Comparison of ENCODE assay signal across 11 cellular contexts in genomic region chr4:168630445-168631187, GRCh38.
DNase-seq lines count a peak whose midpoint lies in the region; ATAC-seq and TF ChIP-seq lines count a peak whose summit lies in the region.
"Had no signal": no experiment of that assay in that cellular context is flagged by ENCODE, and none has a peak within 500 bp of the region (broad histone marks: within the 10 kb centered on the region; RNA-seq: fewer than 3 reads in every experiment).

No MANE protein-coding gene starts in this region.

- no peaks in the 10 kb centered on the region; the same call in 1 of the 2 replicates for H3K27me3 ChIP-seq in H9 (ENCODE audit: insufficient read depth, low read length)
- H3K27me3 ChIP-seq in right cardiac atrium (ENCODE audit: control insufficient read depth, insufficient read depth) = no peaks in the 10 kb centered on the region
- no peaks in the 10 kb centered on the region for H3K27me3 ChIP-seq in skeletal muscle satellite cell (ENCODE audit: control insufficient read depth, insufficient read depth, low read length)
- H3K27me3 ChIP-seq in CD4-positive, alpha-beta memory T cell (ENCODE audit: insufficient read depth, low read length) = no peaks in the 10 kb centered on the region

- no peaks in the 10 kb centered on the region for H3K36me3 Mint-ChIP-seq in H9 (ENCODE audit: insufficient read depth in 1 of 3, low read depth in 3 of 3)
- H3K36me3 Mint-ChIP-seq in CD4-positive, alpha-beta memory T cell = no peaks in the 10 kb centered on the region

- no peak overlapping the region for H4K8ac ChIP-seq in H9 (replicated peaks; ENCODE audit: insufficient read length, low read depth, low read length)

- no peaks in the 10 kb centered on the region for H3K79me1 ChIP-seq in H9 (ENCODE audit: insufficient read depth, low read depth, low read length, poor library complexity, severe bottlenecking)

- no peak overlapping the region for H2AFZ ChIP-seq in H9 (ENCODE audit: low read length)

- H2BK20ac ChIP-seq in H9 (ENCODE audit: low read depth, low read length, poor library complexity, severe bottlenecking) = no peak overlapping the region

- H3K56ac ChIP-seq in H9 (ENCODE audit: insufficient read length, low read depth, low read length) = no peak overlapping the region

- H2BK120ac ChIP-seq in H9 (ENCODE audit: low read depth, low read length, poor library complexity, severe bottlenecking) = no peak overlapping the region

- H3K36me3 ChIP-seq in skeletal muscle satellite cell (ENCODE audit: insufficient read depth, low read length) = no peaks in the 10 kb centered on the region
- no peaks in the 10 kb centered on the region for H3K36me3 ChIP-seq in CD4-positive, alpha-beta memory T cell (ENCODE audit: insufficient read depth, low read length)

- no peak overlapping the region for H4K5ac ChIP-seq in H9 (ENCODE audit: insufficient read length, low read depth, low read length)

- no peak overlapping the region for H3K27ac ChIP-seq in H9 (ENCODE audit: insufficient read length, low read depth, low read length)
- H3K27ac ChIP-seq in right cardiac atrium (ENCODE audit: low read length) = no peak overlapping the region
- H3K27ac ChIP-seq in CD4-positive, alpha-beta memory T cell (ENCODE audit: low read depth, low read length) = no peak overlapping the region
- H3K27ac ChIP-seq: HL-60 had no signal

- peaks cover 39 to 52% of the 10 kb centered on the region in 2 experiments for H3K4me1 Mint-ChIP-seq in H9
- peaks cover 6 to 19% (median 8%) of the 10 kb centered on the region in 4 donors for H3K4me1 Mint-ChIP-seq in CD4-positive, alpha-beta memory T cell

- no peaks in the 10 kb centered on the region for H4K20me1 ChIP-seq in H9 (ENCODE audit: control insufficient read depth, insufficient read depth, insufficient read length)

- intact Hi-C loops in right cardiac atrium (cut with DNase I) = loop anchor here in 2 of 4 donors (10.0 kb wide), 1 partner anchor 46 kb away; no protein-coding TSS in a partner anchor
- intact Hi-C loops in CD4-positive, alpha-beta memory T cell (cut with micrococcal nuclease) = no loop called here

- H3K4me1 ChIP-seq in H9 (ENCODE audit: insufficient read depth, low read length) (peaks cover 2% of the 10 kb centered on the region; the same call in 1 of the 2 replicates), right cardiac atrium (ENCODE audit: control insufficient read depth, insufficient read depth, low read length) (peaks cover 7% of the 10 kb centered on the region), skeletal muscle satellite cell (ENCODE audit: control insufficient read depth, insufficient read depth, low read length) (peaks cover 38% of the 10 kb centered on the region)
- H3K4me1 ChIP-seq in CD4-positive, alpha-beta memory T cell (ENCODE audit: insufficient read depth, low read length) = peaks cover 5% of the 10 kb centered on the region

- H3K9me3 Mint-ChIP-seq in H9 = no peaks in the 10 kb centered on the region
- no peaks in the 10 kb centered on the region for H3K9me3 Mint-ChIP-seq in CD4-positive, alpha-beta memory T cell

- ATAC-seq in SK-N-SH treated with all-trans-retinoic acid at 6 μM for 48 hours = peak; percentile 29
- no peak for ATAC-seq in right cardiac atrium

- H2BK12ac ChIP-seq in H9 (ENCODE audit: insufficient read length, low read depth, low read length) = no peak overlapping the region

- no peak for TF ChIP-seq CTCF in H9 (conservative IDR thresholded peaks at IDR 0.05)

- H3K9me3 ChIP-seq in H9 (ENCODE audit: control insufficient read depth, low read depth, low read length) = no peaks in the 10 kb centered on the region
- no peaks in the 10 kb centered on the region for H3K9me3 ChIP-seq in right cardiac atrium (ENCODE audit: control insufficient read depth, low read length)
- no peaks in the 10 kb centered on the region for H3K9me3 ChIP-seq in skeletal muscle satellite cell (replicated peaks; ENCODE audit: low read length)
- H3K9me3 ChIP-seq in CD4-positive, alpha-beta memory T cell (ENCODE audit: control insufficient read depth in 1 of 2, low read length in 2 of 2) = no peaks in the 10 kb centered on the region

- H2BK5ac ChIP-seq in H9 (ENCODE audit: insufficient read length, low read length) = no peak overlapping the region

- H3K9ac ChIP-seq in H9 (ENCODE audit: extremely low read depth, insufficient read length, low read length) (no peak overlapping the region), skeletal muscle satellite cell (ENCODE audit: low read depth, low read length) (peak overlapping the region; percentile 97)

- CTCF ChIA-PET in CD4-positive, alpha-beta memory T cell (lab: Charles Lee; ENCODE audit: partially characterized antibody) = no interaction called here

- H3K18ac ChIP-seq in H9 (ENCODE audit: insufficient read length, low read depth, low read length) = no peak overlapping the region

- no peak overlapping the region for H3K14ac ChIP-seq in H9 (ENCODE audit: insufficient read depth, low read length)

- H3K4me2 ChIP-seq in H9 (ENCODE audit: insufficient read depth, insufficient read length, low read length) (peak overlapping the region; percentile 87), skeletal muscle satellite cell (ENCODE audit: low read length) (peak overlapping the region; percentile 80)

- no peak overlapping the region for H4K91ac ChIP-seq in H9 (ENCODE audit: insufficient read length, low read depth, low read length)

- DNase-seq in H9 = no peak
- no peak for DNase-seq in right cardiac atrium
- DNase-seq in cerebellar nuclear complex (lab: John Stamatoyannopoulos, UW) = no peak
- DNase-seq in CD4-positive, alpha-beta memory T cell = no peak
- DNase-seq in stimulated activated CD4-positive, alpha-beta T cell treated with anti-CD3 and anti-CD28 coated beads, Interleukin-15, amount 100 ng/mL, for 24 hours = no peak
- DNase-seq in NCI-H2171 treated with DMSO at 0.1 percent for 48 hours (lab: John Stamatoyannopoulos, UW) = no peak
- DNase-seq: effector CD8-positive, alpha-beta T cell; T-helper 9 cell had no signal

- H3K23ac ChIP-seq in H9 (ENCODE audit: insufficient read length, low read depth, low read length) = no peak overlapping the region

- no peak overlapping the region for H3K4ac ChIP-seq in H9 (ENCODE audit: low read depth, low read length)

- H2BK15ac ChIP-seq in H9 (ENCODE audit: low read depth, low read length) = no peak overlapping the region

- WGBS in H9 (ENCODE audit: extremely low coverage, insufficient read length, low lambda C conversion rate) = 100% methylated on average over 3 of the region's 12 CpGs
- 65% methylated on average over 12 of the region's 12 CpGs for WGBS in right cardiac atrium

- peaks cover 7% of the 10 kb centered on the region for H3K23me2 ChIP-seq in H9 (ENCODE audit: insufficient read length, low read depth, low read length, poor library complexity, severe bottlenecking)

- H3K4me3 ChIP-seq in right cardiac atrium (ENCODE audit: low read length) = peak overlapping the region; percentile 60
- peak overlapping the region; percentile 86 for H3K4me3 ChIP-seq in skeletal muscle satellite cell (ENCODE audit: low read length)
- no peak overlapping the region for H3K4me3 ChIP-seq in CD4-positive, alpha-beta memory T cell (ENCODE audit: low read length in 2 of 2)

- no peaks in the 10 kb centered on the region; the same call in 1 of the 2 replicates for H3K79me2 ChIP-seq in H9 (ENCODE audit: insufficient read depth, low read length)

- H2AK5ac ChIP-seq in H9 (ENCODE audit: insufficient read length, low read length) = no peak overlapping the region

- H3K27ac Mint-ChIP-seq in H9 = 0 out of 7 replicates have a peak overlapping the region, but pooled peaks of 1 of the 3 experiments have one; percentile 18
- no peak overlapping the region for H3K27ac Mint-ChIP-seq in CD4-positive, alpha-beta memory T cell

- POLR2A ChIA-PET in CD4-positive, alpha-beta memory T cell (lab: Charles Lee; ENCODE audit: partially characterized antibody) = no interaction called here

- peaks cover 24% of the 10 kb centered on the region for H3K27me3 Mint-ChIP-seq in H9 (ENCODE audit: low read depth)
- H3K27me3 Mint-ChIP-seq in CD4-positive, alpha-beta memory T cell = peaks cover 30 to 35% of the 10 kb centered on the region in 2 donors

- no peak overlapping the region for H3T11ph ChIP-seq in H9 (ENCODE audit: low read length)

- peak overlapping the region; percentile 84 to 91 for H3K4me3 Mint-ChIP-seq in H9
- H3K4me3 Mint-ChIP-seq in CD4-positive, alpha-beta memory T cell = peak overlapping the region in 3 of 8 donors; percentile 18 to 73 (median 46)

TF ChIP-seq in SK-N-SH treated with all-trans-retinoic acid at 6 μM for 48 hours, 23 proteins besides CTCF, POLR2A, EP300 and RAD21 (continues in another document):
- TF ChIP-seq ISL1 (CRISPR knock-in tag; IDR thresholded peaks at IDR 0.05) (peak; percentile 34; the same call in 1 of the 2 replicates), TSHZ2 (CRISPR knock-in tag; IDR thresholded peaks at IDR 0.05) (no peak)

Comparison
In these comparisons a context has a peak if more than half of its experiments do, and no peak if none do; other contexts are left out.
1. H3K4me3 ChIP-seq: peak in right cardiac atrium (single experiment) and skeletal muscle satellite cell (single experiment); none in CD4-positive, alpha-beta memory T cell (0 of 2).